In genomic region chr12:122088181-122088810, GRCh38 we compare ENCODE assay signal across 15 cellular contexts. TPM values are rescaled to one million over a fixed set of nuclear protein-coding genes. Genes with fewer than 3 reads are reported as not detected.
DNase-seq lines count a peak whose midpoint lies in the region; ATAC-seq and TF ChIP-seq lines count a peak whose summit lies in the region.
"Had no signal": no experiment of that assay in that cellular context is flagged by ENCODE, and none has a peak within 500 bp of the region (broad histone marks: within the 10 kb centered on the region; RNA-seq: fewer than 3 reads in every experiment).

No MANE protein-coding gene starts in this region.

- H3K36me3 ChIP-seq in colonic mucosa (no peaks in the 10 kb centered on the region), tibial artery (peaks cover 16 to 34% (median 26%) of the 10 kb centered on the region in 3 donors)
- H3K36me3 ChIP-seq in naive thymus-derived CD4-positive, alpha-beta T cell (ENCODE audit: control insufficient read depth in 2 of 3, insufficient read depth in 3 of 3, low read length in 3 of 3), result peaks cover 0 to 6% (median 0%) of the 10 kb centered on the region in 3 experiments

- H3K27me3 ChIP-seq in colonic mucosa (no peaks in the 10 kb centered on the region), tibial artery (no peaks in the 10 kb centered on the region)
- no peaks in the 10 kb centered on the region for H3K27me3 ChIP-seq in naive thymus-derived CD4-positive, alpha-beta T cell (ENCODE audit: control insufficient read depth in 2 of 2, insufficient read depth in 2 of 2, low read length in 2 of 2)
- H3K27me3 ChIP-seq: left lung, SJSA1 had no signal

- no peak for DNase-seq in T-helper 1 cell
- no peak for DNase-seq in colonic mucosa
- no peak for DNase-seq in naive thymus-derived CD4-positive, alpha-beta T cell
- peak in 1 of 2 donors; percentile 54 for DNase-seq in tibial artery
- DNase-seq in NCI-H1930 (lab: John Stamatoyannopoulos, UW), result no peak
- DNase-seq in stimulated activated CD4-positive, alpha-beta T cell treated with anti-CD3 and anti-CD28 coated beads, Interleukin-4, amount 100 ng/mL, for 1 hour, result no peak
- DNase-seq: activated CD4-positive, alpha-beta memory T cell treated with anti-CD3 and anti-CD28 coated beads for 36 hours; EL; left lung had no signal

- H3K27ac ChIP-seq in colonic mucosa, result peak overlapping the region; percentile 70
- H3K27ac ChIP-seq in naive thymus-derived CD4-positive, alpha-beta T cell (ENCODE audit: low read depth, low read length), result peak overlapping the region; percentile 40
- H3K27ac ChIP-seq in tibial artery, result peak overlapping the region; percentile 72 to 79
- H3K27ac ChIP-seq: SJSA1 had no signal

- POLR2A ChIA-PET in naive thymus-derived CD4-positive, alpha-beta T cell (lab: Charles Lee), result interaction anchor here (0.6 to 8.7 kb wide), 4 partner anchors 9 to 1887 kb away, joined by 3 to 95 read pairs (median 34); partner anchors contain the start of genes MLXIP and RPLP0

- peaks cover 31% of the 10 kb centered on the region for H3K4me1 ChIP-seq in colonic mucosa
- peaks cover 7 to 86% of the 10 kb centered on the region in 2 donors for H3K4me1 ChIP-seq in naive thymus-derived CD4-positive, alpha-beta T cell (ENCODE audit: control insufficient read depth in 2 of 2, insufficient read depth in 2 of 2, low read length in 2 of 2)
- H3K4me1 ChIP-seq in tibial artery, result peaks cover 6 to 79% (median 66%) of the 10 kb centered on the region in 4 donors

- CTCF ChIA-PET in naive thymus-derived CD4-positive, alpha-beta T cell (lab: Charles Lee), result interaction anchor here (0.6 to 2.7 kb wide), 8 partner anchors 8 to 430 kb away, joined by 3 to 15 read pairs (median 4); no protein-coding TSS in a partner anchor

- H3K27me3 Mint-ChIP-seq in T-helper 1 cell treated with Interleukin-12 subunit alpha and Interleukin-12 subunit beta and Interleukin-4 antibody, amounts not matched to agents 30 μg/mL and 1 μg/mL, for 36 hours (ENCODE audit: low read depth), result no peaks in the 10 kb centered on the region
- no peaks in the 10 kb centered on the region for H3K27me3 Mint-ChIP-seq in naive thymus-derived CD4-positive, alpha-beta T cell
- H3K27me3 Mint-ChIP-seq: activated CD4-positive, alpha-beta memory T cell treated with anti-CD3 and anti-CD28 coated beads for 36 hours; IgD-negative memory B cell had no signal

- peak overlapping the region in 1 of 2 donors; percentile 65 for H3K9ac ChIP-seq in colonic mucosa (ENCODE audit: low read depth in 2 of 2, low read length in 2 of 2)

- intact Hi-C loops in colonic mucosa (cut with DNase I), result no loop called here
- intact Hi-C loops in naive thymus-derived CD4-positive, alpha-beta T cell (cut with micrococcal nuclease), result loop anchor here (1.0 to 10.0 kb wide), 2 partner anchors 9 to 877 kb away; partner anchors contain the start of gene ABCB9 (in 1 of the 2)
- intact Hi-C loops in tibial artery (cut with DNase I; ENCODE audit: low total_unique reads), result loop anchor here (5.0 kb wide), 1 partner anchor 1331 kb away; no protein-coding TSS in a partner anchor

- no peaks in the 10 kb centered on the region for H3K9me3 ChIP-seq in colonic mucosa
- no peaks in the 10 kb centered on the region for H3K9me3 ChIP-seq in naive thymus-derived CD4-positive, alpha-beta T cell (ENCODE audit: control insufficient read depth in 2 of 3, low read length in 3 of 3)
- no peaks in the 10 kb centered on the region for H3K9me3 ChIP-seq in tibial artery
- H3K9me3 ChIP-seq: A549, left lung, SJSA1 had no signal

- H3K4me3 Mint-ChIP-seq in T-helper 1 cell treated with Interleukin-12 subunit alpha and Interleukin-12 subunit beta and Interleukin-4 antibody, amounts not matched to agents 30 μg/mL and 1 μg/mL, for 36 hours, result no peak overlapping the region
- H3K4me3 Mint-ChIP-seq in naive thymus-derived CD4-positive, alpha-beta T cell, result peak overlapping the region in 8 of 10 donors; percentile 44 to 92 (median 66)
- H3K4me3 Mint-ChIP-seq: activated CD4-positive, alpha-beta memory T cell treated with anti-CD3 and anti-CD28 coated beads for 36 hours had no signal

- H3K36me3 Mint-ChIP-seq in T-helper 1 cell treated with Interleukin-12 subunit alpha and Interleukin-12 subunit beta and Interleukin-4 antibody, amounts not matched to agents 30 μg/mL and 1 μg/mL, for 36 hours (ENCODE audit: low read depth), result peaks cover 32% of the 10 kb centered on the region
- H3K36me3 Mint-ChIP-seq in naive thymus-derived CD4-positive, alpha-beta T cell, result peaks cover 9 to 28% (median 12%) of the 10 kb centered on the region in 5 donors

- H3K4me3 ChIP-seq in colonic mucosa (no peak overlapping the region), tibial artery (no peak overlapping the region)
- no peak overlapping the region for H3K4me3 ChIP-seq in naive thymus-derived CD4-positive, alpha-beta T cell (ENCODE audit: low read length)
- H3K4me3 ChIP-seq: A549, left lung, SJSA1, skin epidermis had no signal

- TF ChIP-seq CTCF in colonic mucosa (IDR thresholded peaks at IDR 0.05), result no peak
- no peak for TF ChIP-seq CTCF in tibial artery (IDR thresholded peaks at IDR 0.05)

- ATAC-seq in naive thymus-derived CD4-positive, alpha-beta T cell, result no peak
- no peak for ATAC-seq in HG03439 (IDR thresholded peaks at IDR 0.05; ENCODE audit: unreplicated experiment)
- ATAC-seq: left lung had no signal

- H3K27ac Mint-ChIP-seq in T-helper 1 cell treated with Interleukin-12 subunit alpha and Interleukin-12 subunit beta and Interleukin-4 antibody, amounts not matched to agents 30 μg/mL and 1 μg/mL, for 36 hours, result peak overlapping the region; percentile 62
- peak overlapping the region in 6 of 9 donors; percentile 46 to 88 (median 70) for H3K27ac Mint-ChIP-seq in naive thymus-derived CD4-positive, alpha-beta T cell
- H3K27ac Mint-ChIP-seq: activated CD4-positive, alpha-beta memory T cell treated with anti-CD3 and anti-CD28 coated beads for 36 hours had no signal

- peaks cover 43% of the 10 kb centered on the region for H3K4me1 Mint-ChIP-seq in T-helper 1 cell treated with Interleukin-12 subunit alpha and Interleukin-12 subunit beta and Interleukin-4 antibody, amounts not matched to agents 30 μg/mL and 1 μg/mL, for 36 hours (ENCODE audit: low read depth)
- peaks cover 0 to 78% (median 46%) of the 10 kb centered on the region in 7 donors for H3K4me1 Mint-ChIP-seq in naive thymus-derived CD4-positive, alpha-beta T cell

- H3K9me3 Mint-ChIP-seq in T-helper 1 cell treated with Interleukin-12 subunit alpha and Interleukin-12 subunit beta and Interleukin-4 antibody, amounts not matched to agents 30 μg/mL and 1 μg/mL, for 36 hours, result no peaks in the 10 kb centered on the region
- H3K9me3 Mint-ChIP-seq in naive thymus-derived CD4-positive, alpha-beta T cell, result no peaks in the 10 kb centered on the region
- H3K9me3 Mint-ChIP-seq: activated CD4-positive, alpha-beta memory T cell treated with anti-CD3 and anti-CD28 coated beads for 36 hours; IgD-negative memory B cell had no signal

RNA-seq across cellular contexts. Expression of gene MLXIP, which starts 9.7 kb away (rescaled TPM):
- 100 to 1,000 TPM; 158 to 201 TPM for total RNA-seq in colonic mucosa
- 100 to 1,000 TPM in 4 of 5 experiments, 10 to 100 TPM in 1; 57.0 to 123 (median 115) TPM for total RNA-seq in naive thymus-derived CD4-positive, alpha-beta T cell
- polyA plus RNA-seq in naive thymus-derived CD4-positive, alpha-beta T cell, result 10 to 100 TPM; 17.4 to 29.8 TPM
